In genomic region chr12:115960-116915, GRCh38 we compare ENCODE assay signal across 32 cellular contexts. TPM values are rescaled to one million over a fixed set of nuclear protein-coding genes. Genes with fewer than 3 reads are reported as not detected.
"Had no signal": no experiment of that assay in that cellular context is flagged by ENCODE, and none has a peak within 500 bp of the region (broad histone marks: within the 10 kb centered on the region; RNA-seq: fewer than 3 reads in every experiment).

No MANE protein-coding gene starts in this region.

- ATAC-seq: activated naive CD4-positive, alpha-beta T cell treated with anti-CD3 and anti-CD28 coated beads, Interleukin-2, amount 50 U/mL, for 72 hours; activated T-cell treated with anti-CD3 and anti-CD28 coated beads, Interleukin-2, amount 50 U/mL, for 4 hours; Panc1 had no signal

- H3K4me1 ChIP-seq: adrenal gland, SJCRH30 had no signal

- H3K4me3 Mint-ChIP-seq: activated CD4-positive, alpha-beta memory T cell treated with anti-CD3 and anti-CD28 coated beads for 36 hours; activated naive CD4-positive, alpha-beta T cell treated with anti-CD3 and anti-CD28 coated beads for 36 hours; activated T-cell treated with anti-CD3 and anti-CD28 coated beads, Interleukin-2, amount 50 U/mL, for 4 hours; activated T-helper 1 cell treated with anti-CD3 and anti-CD28 coated beads, Interleukin-12 subunit alpha, Interleukin-12 subunit beta, Interleukin-2, Interleukin-4 antibody, amounts not matched to agents 30 ng/mL and 10 ng/mL and 1 ng/mL, durations not matched to agents 14 hours and 24 hours and 36 hours; brain; T-helper 1 cell treated with Interleukin-12 subunit alpha and Interleukin-12 subunit beta and Interleukin-4 antibody, amounts not matched to agents 30 μg/mL and 1 μg/mL, for 36 hours; T-helper 2 cell treated with Interferon-gamma antibody and Interleukin-4, amounts not matched to agents 5 μg/mL and 100 μg/mL, for 36 hours had no signal

- H3K27me3 ChIP-seq: adrenal gland had no signal

- H3K4me3 ChIP-seq: adrenal gland, MG63, SJCRH30, SK-N-MC had no signal

- H3K9me3 ChIP-seq: adrenal gland, MG63, SJCRH30 had no signal

- DNase-seq: activated CD4-positive, alpha-beta memory T cell treated with anti-CD3 and anti-CD28 coated beads for 36 hours; activated CD4-positive, alpha-beta T cell treated with anti-CD3 and anti-CD28 coated beads for 4 hours; activated CD4-positive, alpha-beta T cell treated with anti-CD3 and anti-CD28 coated beads, Interleukin-2, amount 50 U/mL, for 1 hour; activated CD4-positive, CD25-positive, alpha-beta regulatory T cell treated with anti-CD3 and anti-CD28 coated beads, Interleukin-2, amount 50 U/mL, for 72 hours; activated CD8-positive, alpha-beta memory T cell treated with anti-CD3 and anti-CD28 coated beads, Interleukin-2, amount 50 U/mL, for 4 hours; activated gamma-delta T cell treated with Interleukin-2 at 50 U/mL for 16 hours; activated naive CD4-positive, alpha-beta T cell treated with anti-CD3 and anti-CD28 coated beads for 36 hours; activated T-cell treated with anti-CD3 and anti-CD28 coated beads for 4 hours; activated T-cell treated with anti-CD3 and anti-CD28 coated beads, Interleukin-2, amount 50 U/mL, for 4 hours; adrenal gland; caudate nucleus; Kasumi-1; MG63; NCI-H1048; NCI-H1105 treated with DMSO at 0.1 percent for 48 hours; NCI-H1436; NCI-H1694 treated with DMSO at 0.1 percent for 48 hours; NCI-H2029; NCI-H345; NCI-H524 treated with DMSO at 0.1 percent for 48 hours; SHP77; SJCRH30 had no signal

- H3K36me3 Mint-ChIP-seq: activated CD4-positive, alpha-beta memory T cell treated with anti-CD3 and anti-CD28 coated beads for 36 hours; activated naive CD4-positive, alpha-beta T cell treated with anti-CD3 and anti-CD28 coated beads, Interleukin-2, amount 50 U/mL, for 72 hours; brain had no signal

- H3K36me3 ChIP-seq: adrenal gland, MG63, SJCRH30 had no signal

- H3K9me3 Mint-ChIP-seq: activated CD4-positive, alpha-beta memory T cell treated with anti-CD3 and anti-CD28 coated beads for 36 hours; activated naive CD4-positive, alpha-beta T cell treated with anti-CD3 and anti-CD28 coated beads for 36 hours; activated naive CD4-positive, alpha-beta T cell treated with anti-CD3 and anti-CD28 coated beads, Interleukin-2, amount 50 U/mL, for 72 hours; activated T-cell treated with anti-CD3 and anti-CD28 coated beads, Interleukin-2, amount 50 U/mL, for 4 hours; activated T-helper 1 cell treated with anti-CD3 and anti-CD28 coated beads, Interleukin-12 subunit alpha, Interleukin-12 subunit beta, Interleukin-2, Interleukin-4 antibody, amounts not matched to agents 30 ng/mL and 10 ng/mL and 1 ng/mL, durations not matched to agents 14 hours and 24 hours and 36 hours; T-helper 1 cell treated with Interleukin-12 subunit alpha and Interleukin-12 subunit beta and Interleukin-4 antibody, amounts not matched to agents 30 μg/mL and 1 μg/mL, for 36 hours; T-helper 2 cell treated with Interferon-gamma antibody and Interleukin-4, amounts not matched to agents 5 μg/mL and 100 μg/mL, for 36 hours had no signal

- H3K27ac Mint-ChIP-seq: activated CD4-positive, alpha-beta memory T cell treated with anti-CD3 and anti-CD28 coated beads for 36 hours; activated naive CD4-positive, alpha-beta T cell treated with anti-CD3 and anti-CD28 coated beads for 36 hours; activated T-helper 1 cell treated with anti-CD3 and anti-CD28 coated beads, Interleukin-12 subunit alpha, Interleukin-12 subunit beta, Interleukin-2, Interleukin-4 antibody, amounts not matched to agents 30 ng/mL and 10 ng/mL and 1 ng/mL, durations not matched to agents 14 hours and 24 hours and 36 hours; T-helper 1 cell treated with Interleukin-12 subunit alpha and Interleukin-12 subunit beta and Interleukin-4 antibody, amounts not matched to agents 30 μg/mL and 1 μg/mL, for 36 hours; T-helper 2 cell treated with Interferon-gamma antibody and Interleukin-4, amounts not matched to agents 5 μg/mL and 100 μg/mL, for 36 hours had no signal

- H3K27ac ChIP-seq: adrenal gland, SJCRH30, SK-N-MC had no signal

RNA-seq across cellular contexts. Expression of gene IQSEC3, which starts 49.7 kb away (rescaled TPM):
- total RNA-seq: bronchial epithelial cell, NCI-H460, RPMI7951, SJCRH30 had no signal
